In genomic region chr18:62281684-62282083, GRCh38 we compare ENCODE assay signal across 11 cellular contexts. TPM values are rescaled to one million over a fixed set of nuclear protein-coding genes. Genes with fewer than 3 reads are reported as not detected.
DNase-seq lines count a peak whose midpoint lies in the region; ATAC-seq and TF ChIP-seq lines count a peak whose summit lies in the region.
"Had no signal": no experiment of that assay in that cellular context is flagged by ENCODE, and none has a peak within 500 bp of the region (broad histone marks: within the 10 kb centered on the region; RNA-seq: fewer than 3 reads in every experiment).

No MANE protein-coding gene starts in this region.

- intact Hi-C loops in mammary epithelial cell (cut with micrococcal nuclease) = no loop called here

- BruUV-seq in mammary epithelial cell (replicated peaks; lab: Mats Ljungman, UMichigan) = no TSS peak

- DNase-seq in EH (ENCODE audit: low read depth) (peak; percentile 88), NCI-H226 (peak; percentile 57), mammary epithelial cell (peak; percentile 74), mesenchymal stem cell (peak; percentile 40), DMS 273 (lab: John Stamatoyannopoulos, UW; ENCODE audit: unreplicated experiment) (no peak), KG1 (lab: John Stamatoyannopoulos, UW) (no peak)
- DNase-seq in activated CD4-positive, CD25-positive, alpha-beta regulatory T cell treated with anti-CD3 and anti-CD28 coated beads, Interleukin-2, amount 50 U/mL, for 72 hours = no peak
- DNase-seq: NCI-H2029; stimulated activated CD4-positive, alpha-beta T cell treated with anti-CD3 and anti-CD28 coated beads, Interleukin-2, amount 100 ng/mL, for 48 hours; T-cell had no signal

- no peaks in the 10 kb centered on the region for H4K20me1 ChIP-seq in mammary epithelial cell (ENCODE audit: insufficient read depth, low read length)

- H3K4me3 ChIP-seq in mammary epithelial cell (replicated peaks in 1 of 3; ENCODE audit: insufficient read depth in 1 of 3, low read depth in 2 of 3, low read length in 3 of 3) (peak overlapping the region in 1 of 3 experiments; percentile 34), mesenchymal stem cell (ENCODE audit: insufficient read depth in 1 of 2, low read depth in 1 of 2, low read length in 2 of 2) (peak overlapping the region in 1 of 2 experiments; percentile 45)

- H2BK12ac ChIP-seq in mesenchymal stem cell (ENCODE audit: low read length in 2 of 2) = no peak overlapping the region

- no peak overlapping the region for H3K4ac ChIP-seq in mesenchymal stem cell (ENCODE audit: low read depth in 1 of 2, low read length in 2 of 2)

- H2BK15ac ChIP-seq in mesenchymal stem cell (ENCODE audit: low read depth, poor library complexity, severe bottlenecking) = no peak overlapping the region

- CTCF ChIA-PET in mammary epithelial cell (lab: Charles Lee; ENCODE audit: low non-redundant PET) = no interaction called here

- H3K4me2 ChIP-seq in mammary epithelial cell (ENCODE audit: insufficient read depth, low read depth, low read length) = peak overlapping the region; percentile 63
- no peak overlapping the region for H3K4me2 ChIP-seq in mesenchymal stem cell (ENCODE audit: low read length, poor library complexity, severe bottlenecking)

- H3K9ac ChIP-seq in mammary epithelial cell (ENCODE audit: insufficient read depth, low read length) = no peak overlapping the region
- H3K9ac ChIP-seq in mesenchymal stem cell (ENCODE audit: low read length) = peak overlapping the region; percentile 87

- H2BK5ac ChIP-seq in mesenchymal stem cell (ENCODE audit: low read depth, low read length, poor library complexity, severe bottlenecking) = no peak overlapping the region

- H3K27ac ChIP-seq in mammary epithelial cell (ENCODE audit: insufficient read depth, low read depth, low read length) (peak overlapping the region; percentile 76), mesenchymal stem cell (ENCODE audit: low read length, poor library complexity, severe bottlenecking) (no peak overlapping the region)

- TF ChIP-seq CTCF in mammary epithelial cell (conservative IDR thresholded peaks at IDR 0.05 in 1 of 2, IDR thresholded peaks at IDR 0.05 in 1 of 2; ENCODE audit: extremely low read depth in 1 of 2, insufficient read depth in 1 of 2, low read depth in 1 of 2, low read length in 2 of 2) = no peak

- H3K18ac ChIP-seq in mesenchymal stem cell (ENCODE audit: low read depth in 1 of 2, low read length in 2 of 2) = no peak overlapping the region

- H3K79me1 ChIP-seq in mesenchymal stem cell (replicated peaks; ENCODE audit: low read length, poor library complexity, severe bottlenecking) = peaks cover 8% of the 10 kb centered on the region

- no peak overlapping the region for H2AK5ac ChIP-seq in mesenchymal stem cell (ENCODE audit: low read length, severe bottlenecking)

- H2BK120ac ChIP-seq in mesenchymal stem cell (ENCODE audit: low read depth, low read length) = no peak overlapping the region

- dilution Hi-C loops in mammary epithelial cell (cut with HindIII; ENCODE audit: low sequenced_read_pairs) = no loop called here

- H3K9me3 ChIP-seq in mammary epithelial cell (replicated peaks; ENCODE audit: insufficient read depth, low read length) = no peaks in the 10 kb centered on the region
- H3K9me3 ChIP-seq in mesenchymal stem cell (ENCODE audit: control insufficient read depth, low read length) = no peaks in the 10 kb centered on the region

- H4K91ac ChIP-seq in mesenchymal stem cell (ENCODE audit: low read length) = no peak overlapping the region

- H3K27me3 ChIP-seq in mammary epithelial cell (ENCODE audit: insufficient read depth, low read length) (no peaks in the 10 kb centered on the region), mesenchymal stem cell (ENCODE audit: control insufficient read depth in 1 of 2, insufficient read depth in 1 of 2, low read length in 2 of 2) (no peaks in the 10 kb centered on the region)

- 23% methylated on average over 1 of the region's 1 CpG for WGBS in mammary epithelial cell (ENCODE audit: low coverage, missing lambda C conversion rate)
- no CpG with 5 or more reads among the region's 1 CpG for WGBS in mesenchymal stem cell

- in situ Hi-C loops in mammary epithelial cell (cut with MboI; ENCODE audit: low sequenced_read_pairs in 2 of 2) = no loop called here

- peaks cover 21% of the 10 kb centered on the region for H3K4me1 ChIP-seq in mammary epithelial cell (ENCODE audit: insufficient read depth, low read length)
- no peaks in the 10 kb centered on the region for H3K4me1 ChIP-seq in mesenchymal stem cell (ENCODE audit: control insufficient read depth, insufficient read depth, low read depth, low read length)

- no peak overlapping the region for H2AFZ ChIP-seq in mammary epithelial cell (ENCODE audit: low read depth, low read length)
- H2AFZ ChIP-seq in mesenchymal stem cell (ENCODE audit: low read depth, low read length) = no peak overlapping the region

- H3K36me3 ChIP-seq in mammary epithelial cell (ENCODE audit: insufficient read depth, low read length) (peaks cover 4% of the 10 kb centered on the region), mesenchymal stem cell (ENCODE audit: control insufficient read depth in 1 of 2, insufficient read depth in 2 of 2, low read depth in 1 of 2, low read length in 2 of 2) (peaks cover 3 to 36% of the 10 kb centered on the region in 2 experiments)

- no peak overlapping the region for H4K8ac ChIP-seq in mesenchymal stem cell (ENCODE audit: low read length)

- H3K23ac ChIP-seq in mesenchymal stem cell (ENCODE audit: low read length in 2 of 2) = no peak overlapping the region

- ATAC-seq in HG02763 (IDR thresholded peaks at IDR 0.05; ENCODE audit: unreplicated experiment) = no peak
- ATAC-seq: T-cell had no signal

- peaks cover 4% of the 10 kb centered on the region for H3K79me2 ChIP-seq in mammary epithelial cell (ENCODE audit: insufficient read depth, low read length)

- H3K14ac ChIP-seq in mesenchymal stem cell (ENCODE audit: low read length in 2 of 2) = no peak overlapping the region

RNA-seq across cellular contexts. Expression of gene TNFRSF11A, which starts 43.4 kb away (rescaled TPM):
- 1 to 10 TPM in 1 of 2 donors, under 1 TPM in 1; 0.50 to 6.1 TPM for total RNA-seq in mammary epithelial cell
- 2.3 TPM for polyA plus RNA-seq in mammary epithelial cell
- 0.72 TPM for polyA minus RNA-seq in mammary epithelial cell
- 0.04 TPM for polyA plus RNA-seq in mesenchymal stem cell (2013, experiment 1 of 2)
- 0.04 TPM for polyA plus RNA-seq in mesenchymal stem cell (2013, experiment 2 of 2)

Comparison
In these comparisons a context has a peak if more than half of its experiments do, and no peak if none do; other contexts are left out.
1. DNase-seq: peak in EH (single experiment), NCI-H226 (single experiment), mammary epithelial cell (single experiment) and mesenchymal stem cell (single experiment); none in activated CD4-positive, CD25-positive, alpha-beta regulatory T cell treated with anti-CD3 and anti-CD28 coated beads, Interleukin-2, amount 50 U/mL, for 72 hours (single experiment), DMS 273 (single experiment) and KG1 (single experiment).